ENCODE assay signal across 1 cellular context in genomic region chr2:127386764-127387654, GRCh38.
TF ChIP-seq lines count a peak whose summit lies in the region.

No MANE protein-coding gene starts in this region.

TF ChIP-seq in HepG2, 621 proteins besides CTCF, POLR2A, EP300 and RAD21 (continued from another document and continues in another):
- TF ChIP-seq, protein P1, sequence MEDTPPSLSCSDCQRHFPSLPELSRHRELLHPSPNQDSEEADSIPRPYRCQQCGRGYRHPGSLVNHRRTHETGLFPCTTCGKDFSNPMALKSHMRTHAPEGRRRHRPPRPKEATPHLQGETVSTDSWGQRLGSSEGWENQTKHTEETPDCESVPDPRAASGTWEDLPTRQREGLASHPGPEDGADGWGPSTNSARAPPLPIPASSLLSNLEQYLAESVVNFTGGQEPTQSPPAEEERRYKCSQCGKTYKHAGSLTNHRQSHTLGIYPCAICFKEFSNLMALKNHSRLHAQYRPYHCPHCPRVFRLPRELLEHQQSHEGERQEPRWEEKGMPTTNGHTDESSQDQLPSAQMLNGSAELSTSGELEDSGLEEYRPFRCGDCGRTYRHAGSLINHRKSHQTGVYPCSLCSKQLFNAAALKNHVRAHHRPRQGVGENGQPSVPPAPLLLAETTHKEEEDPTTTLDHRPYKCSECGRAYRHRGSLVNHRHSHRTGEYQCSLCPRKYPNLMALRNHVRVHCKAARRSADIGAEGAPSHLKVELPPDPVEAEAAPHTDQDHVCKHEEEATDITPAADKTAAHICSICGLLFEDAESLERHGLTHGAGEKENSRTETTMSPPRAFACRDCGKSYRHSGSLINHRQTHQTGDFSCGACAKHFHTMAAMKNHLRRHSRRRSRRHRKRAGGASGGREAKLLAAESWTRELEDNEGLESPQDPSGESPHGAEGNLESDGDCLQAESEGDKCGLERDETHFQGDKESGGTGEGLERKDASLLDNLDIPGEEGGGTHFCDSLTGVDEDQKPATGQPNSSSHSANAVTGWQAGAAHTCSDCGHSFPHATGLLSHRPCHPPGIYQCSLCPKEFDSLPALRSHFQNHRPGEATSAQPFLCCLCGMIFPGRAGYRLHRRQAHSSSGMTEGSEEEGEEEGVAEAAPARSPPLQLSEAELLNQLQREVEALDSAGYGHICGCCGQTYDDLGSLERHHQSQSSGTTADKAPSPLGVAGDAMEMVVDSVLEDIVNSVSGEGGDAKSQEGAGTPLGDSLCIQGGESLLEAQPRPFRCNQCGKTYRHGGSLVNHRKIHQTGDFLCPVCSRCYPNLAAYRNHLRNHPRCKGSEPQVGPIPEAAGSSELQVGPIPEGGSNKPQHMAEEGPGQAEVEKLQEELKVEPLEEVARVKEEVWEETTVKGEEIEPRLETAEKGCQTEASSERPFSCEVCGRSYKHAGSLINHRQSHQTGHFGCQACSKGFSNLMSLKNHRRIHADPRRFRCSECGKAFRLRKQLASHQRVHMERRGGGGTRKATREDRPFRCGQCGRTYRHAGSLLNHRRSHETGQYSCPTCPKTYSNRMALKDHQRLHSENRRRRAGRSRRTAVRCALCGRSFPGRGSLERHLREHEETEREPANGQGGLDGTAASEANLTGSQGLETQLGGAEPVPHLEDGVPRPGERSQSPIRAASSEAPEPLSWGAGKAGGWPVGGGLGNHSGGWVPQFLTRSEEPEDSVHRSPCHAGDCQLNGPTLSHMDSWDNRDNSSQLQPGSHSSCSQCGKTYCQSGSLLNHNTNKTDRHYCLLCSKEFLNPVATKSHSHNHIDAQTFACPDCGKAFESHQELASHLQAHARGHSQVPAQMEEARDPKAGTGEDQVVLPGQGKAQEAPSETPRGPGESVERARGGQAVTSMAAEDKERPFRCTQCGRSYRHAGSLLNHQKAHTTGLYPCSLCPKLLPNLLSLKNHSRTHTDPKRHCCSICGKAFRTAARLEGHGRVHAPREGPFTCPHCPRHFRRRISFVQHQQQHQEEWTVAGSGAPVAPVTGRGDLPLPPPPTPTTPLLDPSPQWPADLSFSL (CRISPR knock-in tag; IDR thresholded peaks at IDR 0.05), result peak; percentile 92
- TF ChIP-seq ZNF235 (CRISPR knock-in tag; IDR thresholded peaks at IDR 0.05; ENCODE audit: borderline replicate concordance), result 0 out of 2 replicates have a peak, but pooled peaks have one; percentile 78
- TF ChIP-seq HMG20B (CRISPR knock-in tag; conservative IDR thresholded peaks at IDR 0.05), result peak; percentile 73; the same call in 1 of the 2 replicates
- peak; percentile 44; the same call in 1 of the 2 replicates for TF ChIP-seq POLR2AphosphoS5 (IDR thresholded peaks at IDR 0.05; ENCODE audit: low read depth, low read length)
- no peak for TF ChIP-seq ARID2 (CRISPR knock-in tag; IDR thresholded peaks at IDR 0.05; ENCODE audit: borderline replicate concordance)
- peak; percentile 86; the same call in 1 of the 2 replicates for TF ChIP-seq GMEB2 (CRISPR knock-in tag; IDR thresholded peaks at IDR 0.05; ENCODE audit: low read depth)
- TF ChIP-seq, protein P2, sequence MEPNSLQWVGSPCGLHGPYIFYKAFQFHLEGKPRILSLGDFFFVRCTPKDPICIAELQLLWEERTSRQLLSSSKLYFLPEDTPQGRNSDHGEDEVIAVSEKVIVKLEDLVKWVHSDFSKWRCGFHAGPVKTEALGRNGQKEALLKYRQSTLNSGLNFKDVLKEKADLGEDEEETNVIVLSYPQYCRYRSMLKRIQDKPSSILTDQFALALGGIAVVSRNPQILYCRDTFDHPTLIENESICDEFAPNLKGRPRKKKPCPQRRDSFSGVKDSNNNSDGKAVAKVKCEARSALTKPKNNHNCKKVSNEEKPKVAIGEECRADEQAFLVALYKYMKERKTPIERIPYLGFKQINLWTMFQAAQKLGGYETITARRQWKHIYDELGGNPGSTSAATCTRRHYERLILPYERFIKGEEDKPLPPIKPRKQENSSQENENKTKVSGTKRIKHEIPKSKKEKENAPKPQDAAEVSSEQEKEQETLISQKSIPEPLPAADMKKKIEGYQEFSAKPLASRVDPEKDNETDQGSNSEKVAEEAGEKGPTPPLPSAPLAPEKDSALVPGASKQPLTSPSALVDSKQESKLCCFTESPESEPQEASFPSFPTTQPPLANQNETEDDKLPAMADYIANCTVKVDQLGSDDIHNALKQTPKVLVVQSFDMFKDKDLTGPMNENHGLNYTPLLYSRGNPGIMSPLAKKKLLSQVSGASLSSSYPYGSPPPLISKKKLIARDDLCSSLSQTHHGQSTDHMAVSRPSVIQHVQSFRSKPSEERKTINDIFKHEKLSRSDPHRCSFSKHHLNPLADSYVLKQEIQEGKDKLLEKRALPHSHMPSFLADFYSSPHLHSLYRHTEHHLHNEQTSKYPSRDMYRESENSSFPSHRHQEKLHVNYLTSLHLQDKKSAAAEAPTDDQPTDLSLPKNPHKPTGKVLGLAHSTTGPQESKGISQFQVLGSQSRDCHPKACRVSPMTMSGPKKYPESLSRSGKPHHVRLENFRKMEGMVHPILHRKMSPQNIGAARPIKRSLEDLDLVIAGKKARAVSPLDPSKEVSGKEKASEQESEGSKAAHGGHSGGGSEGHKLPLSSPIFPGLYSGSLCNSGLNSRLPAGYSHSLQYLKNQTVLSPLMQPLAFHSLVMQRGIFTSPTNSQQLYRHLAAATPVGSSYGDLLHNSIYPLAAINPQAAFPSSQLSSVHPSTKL (CRISPR knock-in tag; IDR thresholded peaks at IDR 0.05), result peak; percentile 56; the same call in 1 of the 2 replicates
- 0 out of 2 replicates have a peak, but pooled peaks have one; percentile 16 for TF ChIP-seq NFYB (CRISPR knock-in tag; IDR thresholded peaks at IDR 0.05)
- TF ChIP-seq, protein P3, sequence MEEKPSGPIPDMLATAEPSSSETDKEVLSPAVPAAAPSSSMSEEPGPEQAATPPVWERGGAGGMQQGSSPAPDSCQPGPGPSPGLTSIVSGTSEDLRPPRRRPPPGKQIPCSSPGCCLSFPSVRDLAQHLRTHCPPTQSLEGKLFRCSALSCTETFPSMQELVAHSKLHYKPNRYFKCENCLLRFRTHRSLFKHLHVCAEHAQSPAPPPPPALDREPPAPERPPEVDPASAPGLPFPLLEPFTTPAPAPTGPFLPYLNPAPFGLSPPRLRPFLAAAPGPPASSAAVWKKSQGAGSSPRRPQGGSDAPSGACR (CRISPR knock-in tag; IDR thresholded peaks at IDR 0.05), result peak; percentile 96
- 0 out of 2 replicates have a peak, but pooled peaks have one; percentile 30 for TF ChIP-seq HOXA3 (CRISPR knock-in tag; IDR thresholded peaks at IDR 0.05)
- TF ChIP-seq NBN (conservative IDR thresholded peaks at IDR 0.05), result no peak
- TF ChIP-seq ZNF550 (CRISPR knock-in tag; IDR thresholded peaks at IDR 0.05; ENCODE audit: borderline replicate concordance), result no peak
- TF ChIP-seq, protein P4, sequence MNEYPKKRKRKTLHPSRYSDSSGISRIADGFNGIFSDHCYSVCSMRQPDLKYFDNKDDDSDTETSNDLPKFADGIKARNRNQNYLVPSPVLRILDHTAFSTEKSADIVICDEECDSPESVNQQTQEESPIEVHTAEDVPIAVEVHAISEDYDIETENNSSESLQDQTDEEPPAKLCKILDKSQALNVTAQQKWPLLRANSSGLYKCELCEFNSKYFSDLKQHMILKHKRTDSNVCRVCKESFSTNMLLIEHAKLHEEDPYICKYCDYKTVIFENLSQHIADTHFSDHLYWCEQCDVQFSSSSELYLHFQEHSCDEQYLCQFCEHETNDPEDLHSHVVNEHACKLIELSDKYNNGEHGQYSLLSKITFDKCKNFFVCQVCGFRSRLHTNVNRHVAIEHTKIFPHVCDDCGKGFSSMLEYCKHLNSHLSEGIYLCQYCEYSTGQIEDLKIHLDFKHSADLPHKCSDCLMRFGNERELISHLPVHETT (CRISPR knock-in tag; conservative IDR thresholded peaks at IDR 0.05), result peak; percentile 43; the same call in 1 of the 2 replicates
- TF ChIP-seq NCOA2 (CRISPR knock-in tag; IDR thresholded peaks at IDR 0.05), result peak; percentile 39; the same call in 1 of the 2 replicates
- TF ChIP-seq, protein P5, sequence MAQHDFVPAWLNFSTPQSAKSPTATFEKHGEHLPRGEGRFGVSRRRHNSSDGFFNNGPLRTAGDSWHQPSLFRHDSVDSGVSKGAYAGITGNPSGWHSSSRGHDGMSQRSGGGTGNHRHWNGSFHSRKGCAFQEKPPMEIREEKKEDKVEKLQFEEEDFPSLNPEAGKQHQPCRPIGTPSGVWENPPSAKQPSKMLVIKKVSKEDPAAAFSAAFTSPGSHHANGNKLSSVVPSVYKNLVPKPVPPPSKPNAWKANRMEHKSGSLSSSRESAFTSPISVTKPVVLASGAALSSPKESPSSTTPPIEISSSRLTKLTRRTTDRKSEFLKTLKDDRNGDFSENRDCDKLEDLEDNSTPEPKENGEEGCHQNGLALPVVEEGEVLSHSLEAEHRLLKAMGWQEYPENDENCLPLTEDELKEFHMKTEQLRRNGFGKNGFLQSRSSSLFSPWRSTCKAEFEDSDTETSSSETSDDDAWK (CRISPR knock-in tag; IDR thresholded peaks at IDR 0.05), result no peak
- TF ChIP-seq SPEN (CRISPR knock-in tag; IDR thresholded peaks at IDR 0.05; ENCODE audit: low read depth), result peak; percentile 53; the same call in 1 of the 2 replicates
- TF ChIP-seq IRF2 (CRISPR knock-in tag; IDR thresholded peaks at IDR 0.05), result peak; percentile 53
- peak; percentile 76 for TF ChIP-seq ZNF430 (CRISPR knock-in tag; IDR thresholded peaks at IDR 0.05)
- TF ChIP-seq ZNF770 (CRISPR knock-in tag; IDR thresholded peaks at IDR 0.05), result peak; percentile 11; the same call in 1 of the 2 replicates
- TF ChIP-seq, protein P6, sequence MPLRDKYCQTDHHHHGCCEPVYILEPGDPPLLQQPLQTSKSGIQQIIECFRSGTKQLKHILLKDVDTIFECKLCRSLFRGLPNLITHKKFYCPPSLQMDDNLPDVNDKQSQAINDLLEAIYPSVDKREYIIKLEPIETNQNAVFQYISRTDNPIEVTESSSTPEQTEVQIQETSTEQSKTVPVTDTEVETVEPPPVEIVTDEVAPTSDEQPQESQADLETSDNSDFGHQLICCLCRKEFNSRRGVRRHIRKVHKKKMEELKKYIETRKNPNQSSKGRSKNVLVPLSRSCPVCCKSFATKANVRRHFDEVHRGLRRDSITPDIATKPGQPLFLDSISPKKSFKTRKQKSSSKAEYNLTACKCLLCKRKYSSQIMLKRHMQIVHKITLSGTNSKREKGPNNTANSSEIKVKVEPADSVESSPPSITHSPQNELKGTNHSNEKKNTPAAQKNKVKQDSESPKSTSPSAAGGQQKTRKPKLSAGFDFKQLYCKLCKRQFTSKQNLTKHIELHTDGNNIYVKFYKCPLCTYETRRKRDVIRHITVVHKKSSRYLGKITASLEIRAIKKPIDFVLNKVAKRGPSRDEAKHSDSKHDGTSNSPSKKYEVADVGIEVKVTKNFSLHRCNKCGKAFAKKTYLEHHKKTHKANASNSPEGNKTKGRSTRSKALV (CRISPR knock-in tag; IDR thresholded peaks at IDR 0.05), result 0 out of 2 replicates have a peak, but pooled peaks have one; percentile 61
- TF ChIP-seq ZNF33A (CRISPR knock-in tag; IDR thresholded peaks at IDR 0.05; ENCODE audit: borderline replicate concordance), result no peak
- peak; percentile 30; the same call in 1 of the 2 replicates for TF ChIP-seq ZNF468 (CRISPR knock-in tag; IDR thresholded peaks at IDR 0.05)
- no peak for TF ChIP-seq ZNF30 (CRISPR knock-in tag; IDR thresholded peaks at IDR 0.05)
- no peak for TF ChIP-seq GABPA (IDR thresholded peaks at IDR 0.05; ENCODE audit: low read depth, low read length)
- TF ChIP-seq GABPA (CRISPR knock-in tag; IDR thresholded peaks at IDR 0.05; ENCODE audit: low read depth), result no peak
- 0 out of 2 replicates have a peak, but pooled peaks have one; percentile 67 for TF ChIP-seq SNAPC5 (CRISPR knock-in tag; IDR thresholded peaks at IDR 0.05; ENCODE audit: borderline replicate concordance)
- TF ChIP-seq ZNF510 (CRISPR knock-in tag; IDR thresholded peaks at IDR 0.05; ENCODE audit: low read depth), result no peak
- TF ChIP-seq ZSCAN29 (CRISPR knock-in tag; conservative IDR thresholded peaks at IDR 0.05), result no peak
- peak; percentile 66 for TF ChIP-seq KLF11 (CRISPR knock-in tag; IDR thresholded peaks at IDR 0.05)
- no peak for TF ChIP-seq ZNF558 (CRISPR knock-in tag; IDR thresholded peaks at IDR 0.05; ENCODE audit: borderline replicate concordance)
- TF ChIP-seq ELF4 (CRISPR knock-in tag; IDR thresholded peaks at IDR 0.05; ENCODE audit: borderline replicate concordance), result no peak
- TF ChIP-seq TRIM24 (CRISPR knock-in tag; IDR thresholded peaks at IDR 0.05), result no peak
- TF ChIP-seq ZNF274 (CRISPR knock-in tag; IDR thresholded peaks at IDR 0.05), result no peak
- TF ChIP-seq MLLT10 (CRISPR knock-in tag; IDR thresholded peaks at IDR 0.05), result no peak
- peak; percentile 21; the same call in 1 of the 2 replicates for TF ChIP-seq ZFP36L1 (CRISPR knock-in tag; IDR thresholded peaks at IDR 0.05)
